In the genomic region with DNA sequence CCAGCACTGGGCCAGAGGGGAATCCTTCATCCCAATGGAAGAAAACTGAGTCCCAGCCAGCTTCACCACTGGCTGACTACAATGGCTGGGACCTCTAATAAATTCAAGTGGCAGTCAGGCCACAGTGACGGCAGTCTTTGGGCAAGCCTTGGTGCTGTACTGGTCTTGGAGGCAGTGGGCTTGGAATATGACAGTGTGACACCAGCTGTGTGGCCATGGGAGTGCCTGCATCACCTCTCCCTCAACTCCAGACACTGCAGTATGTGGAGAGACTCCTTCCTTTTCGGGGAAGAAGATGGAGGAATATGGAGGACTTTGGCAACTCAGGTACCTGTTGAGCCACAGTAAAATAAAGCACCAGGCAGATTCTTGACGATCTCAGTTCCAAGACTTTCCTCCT, we compare ENCODE assay signal across 2 cellular contexts.
TF ChIP-seq lines count a peak whose summit lies in the region.

No MANE protein-coding gene starts in this region.

TF ChIP-seq in GM23338, 12 proteins besides CTCF, POLR2A, EP300 and RAD21 (continues in another document):
- TF ChIP-seq EZH2phosphoT487 (IDR thresholded peaks at IDR 0.05; ENCODE audit: unreplicated experiment) (no peak), JUNB (IDR thresholded peaks at IDR 0.05; ENCODE audit: unreplicated experiment) (no peak), ZNF331 (CRISPR knock-in tag; IDR thresholded peaks at IDR 0.05; ENCODE audit: low read depth) (no peak), CREB1 (CRISPR knock-in tag; IDR thresholded peaks at IDR 0.05; ENCODE audit: low read depth) (no peak), STAT1 (IDR thresholded peaks at IDR 0.05; ENCODE audit: unreplicated experiment) (no peak), EZH2 (IDR thresholded peaks at IDR 0.05; ENCODE audit: low read depth, unreplicated experiment) (no peak), ZNF114 (CRISPR knock-in tag; IDR thresholded peaks at IDR 0.05) (no peak)
- TF ChIP-seq, protein P1, sequence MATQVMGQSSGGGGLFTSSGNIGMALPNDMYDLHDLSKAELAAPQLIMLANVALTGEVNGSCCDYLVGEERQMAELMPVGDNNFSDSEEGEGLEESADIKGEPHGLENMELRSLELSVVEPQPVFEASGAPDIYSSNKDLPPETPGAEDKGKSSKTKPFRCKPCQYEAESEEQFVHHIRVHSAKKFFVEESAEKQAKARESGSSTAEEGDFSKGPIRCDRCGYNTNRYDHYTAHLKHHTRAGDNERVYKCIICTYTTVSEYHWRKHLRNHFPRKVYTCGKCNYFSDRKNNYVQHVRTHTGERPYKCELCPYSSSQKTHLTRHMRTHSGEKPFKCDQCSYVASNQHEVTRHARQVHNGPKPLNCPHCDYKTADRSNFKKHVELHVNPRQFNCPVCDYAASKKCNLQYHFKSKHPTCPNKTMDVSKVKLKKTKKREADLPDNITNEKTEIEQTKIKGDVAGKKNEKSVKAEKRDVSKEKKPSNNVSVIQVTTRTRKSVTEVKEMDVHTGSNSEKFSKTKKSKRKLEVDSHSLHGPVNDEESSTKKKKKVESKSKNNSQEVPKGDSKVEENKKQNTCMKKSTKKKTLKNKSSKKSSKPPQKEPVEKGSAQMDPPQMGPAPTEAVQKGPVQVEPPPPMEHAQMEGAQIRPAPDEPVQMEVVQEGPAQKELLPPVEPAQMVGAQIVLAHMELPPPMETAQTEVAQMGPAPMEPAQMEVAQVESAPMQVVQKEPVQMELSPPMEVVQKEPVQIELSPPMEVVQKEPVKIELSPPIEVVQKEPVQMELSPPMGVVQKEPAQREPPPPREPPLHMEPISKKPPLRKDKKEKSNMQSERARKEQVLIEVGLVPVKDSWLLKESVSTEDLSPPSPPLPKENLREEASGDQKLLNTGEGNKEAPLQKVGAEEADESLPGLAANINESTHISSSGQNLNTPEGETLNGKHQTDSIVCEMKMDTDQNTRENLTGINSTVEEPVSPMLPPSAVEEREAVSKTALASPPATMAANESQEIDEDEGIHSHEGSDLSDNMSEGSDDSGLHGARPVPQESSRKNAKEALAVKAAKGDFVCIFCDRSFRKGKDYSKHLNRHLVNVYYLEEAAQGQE (IDR thresholded peaks at IDR 0.05; ENCODE audit: unreplicated experiment): no peak
- TF ChIP-seq, protein P2, sequence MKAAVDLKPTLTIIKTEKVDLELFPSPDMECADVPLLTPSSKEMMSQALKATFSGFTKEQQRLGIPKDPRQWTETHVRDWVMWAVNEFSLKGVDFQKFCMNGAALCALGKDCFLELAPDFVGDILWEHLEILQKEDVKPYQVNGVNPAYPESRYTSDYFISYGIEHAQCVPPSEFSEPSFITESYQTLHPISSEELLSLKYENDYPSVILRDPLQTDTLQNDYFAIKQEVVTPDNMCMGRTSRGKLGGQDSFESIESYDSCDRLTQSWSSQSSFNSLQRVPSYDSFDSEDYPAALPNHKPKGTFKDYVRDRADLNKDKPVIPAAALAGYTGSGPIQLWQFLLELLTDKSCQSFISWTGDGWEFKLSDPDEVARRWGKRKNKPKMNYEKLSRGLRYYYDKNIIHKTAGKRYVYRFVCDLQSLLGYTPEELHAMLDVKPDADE (IDR thresholded peaks at IDR 0.05): no peak
- TF ChIP-seq, protein P3, sequence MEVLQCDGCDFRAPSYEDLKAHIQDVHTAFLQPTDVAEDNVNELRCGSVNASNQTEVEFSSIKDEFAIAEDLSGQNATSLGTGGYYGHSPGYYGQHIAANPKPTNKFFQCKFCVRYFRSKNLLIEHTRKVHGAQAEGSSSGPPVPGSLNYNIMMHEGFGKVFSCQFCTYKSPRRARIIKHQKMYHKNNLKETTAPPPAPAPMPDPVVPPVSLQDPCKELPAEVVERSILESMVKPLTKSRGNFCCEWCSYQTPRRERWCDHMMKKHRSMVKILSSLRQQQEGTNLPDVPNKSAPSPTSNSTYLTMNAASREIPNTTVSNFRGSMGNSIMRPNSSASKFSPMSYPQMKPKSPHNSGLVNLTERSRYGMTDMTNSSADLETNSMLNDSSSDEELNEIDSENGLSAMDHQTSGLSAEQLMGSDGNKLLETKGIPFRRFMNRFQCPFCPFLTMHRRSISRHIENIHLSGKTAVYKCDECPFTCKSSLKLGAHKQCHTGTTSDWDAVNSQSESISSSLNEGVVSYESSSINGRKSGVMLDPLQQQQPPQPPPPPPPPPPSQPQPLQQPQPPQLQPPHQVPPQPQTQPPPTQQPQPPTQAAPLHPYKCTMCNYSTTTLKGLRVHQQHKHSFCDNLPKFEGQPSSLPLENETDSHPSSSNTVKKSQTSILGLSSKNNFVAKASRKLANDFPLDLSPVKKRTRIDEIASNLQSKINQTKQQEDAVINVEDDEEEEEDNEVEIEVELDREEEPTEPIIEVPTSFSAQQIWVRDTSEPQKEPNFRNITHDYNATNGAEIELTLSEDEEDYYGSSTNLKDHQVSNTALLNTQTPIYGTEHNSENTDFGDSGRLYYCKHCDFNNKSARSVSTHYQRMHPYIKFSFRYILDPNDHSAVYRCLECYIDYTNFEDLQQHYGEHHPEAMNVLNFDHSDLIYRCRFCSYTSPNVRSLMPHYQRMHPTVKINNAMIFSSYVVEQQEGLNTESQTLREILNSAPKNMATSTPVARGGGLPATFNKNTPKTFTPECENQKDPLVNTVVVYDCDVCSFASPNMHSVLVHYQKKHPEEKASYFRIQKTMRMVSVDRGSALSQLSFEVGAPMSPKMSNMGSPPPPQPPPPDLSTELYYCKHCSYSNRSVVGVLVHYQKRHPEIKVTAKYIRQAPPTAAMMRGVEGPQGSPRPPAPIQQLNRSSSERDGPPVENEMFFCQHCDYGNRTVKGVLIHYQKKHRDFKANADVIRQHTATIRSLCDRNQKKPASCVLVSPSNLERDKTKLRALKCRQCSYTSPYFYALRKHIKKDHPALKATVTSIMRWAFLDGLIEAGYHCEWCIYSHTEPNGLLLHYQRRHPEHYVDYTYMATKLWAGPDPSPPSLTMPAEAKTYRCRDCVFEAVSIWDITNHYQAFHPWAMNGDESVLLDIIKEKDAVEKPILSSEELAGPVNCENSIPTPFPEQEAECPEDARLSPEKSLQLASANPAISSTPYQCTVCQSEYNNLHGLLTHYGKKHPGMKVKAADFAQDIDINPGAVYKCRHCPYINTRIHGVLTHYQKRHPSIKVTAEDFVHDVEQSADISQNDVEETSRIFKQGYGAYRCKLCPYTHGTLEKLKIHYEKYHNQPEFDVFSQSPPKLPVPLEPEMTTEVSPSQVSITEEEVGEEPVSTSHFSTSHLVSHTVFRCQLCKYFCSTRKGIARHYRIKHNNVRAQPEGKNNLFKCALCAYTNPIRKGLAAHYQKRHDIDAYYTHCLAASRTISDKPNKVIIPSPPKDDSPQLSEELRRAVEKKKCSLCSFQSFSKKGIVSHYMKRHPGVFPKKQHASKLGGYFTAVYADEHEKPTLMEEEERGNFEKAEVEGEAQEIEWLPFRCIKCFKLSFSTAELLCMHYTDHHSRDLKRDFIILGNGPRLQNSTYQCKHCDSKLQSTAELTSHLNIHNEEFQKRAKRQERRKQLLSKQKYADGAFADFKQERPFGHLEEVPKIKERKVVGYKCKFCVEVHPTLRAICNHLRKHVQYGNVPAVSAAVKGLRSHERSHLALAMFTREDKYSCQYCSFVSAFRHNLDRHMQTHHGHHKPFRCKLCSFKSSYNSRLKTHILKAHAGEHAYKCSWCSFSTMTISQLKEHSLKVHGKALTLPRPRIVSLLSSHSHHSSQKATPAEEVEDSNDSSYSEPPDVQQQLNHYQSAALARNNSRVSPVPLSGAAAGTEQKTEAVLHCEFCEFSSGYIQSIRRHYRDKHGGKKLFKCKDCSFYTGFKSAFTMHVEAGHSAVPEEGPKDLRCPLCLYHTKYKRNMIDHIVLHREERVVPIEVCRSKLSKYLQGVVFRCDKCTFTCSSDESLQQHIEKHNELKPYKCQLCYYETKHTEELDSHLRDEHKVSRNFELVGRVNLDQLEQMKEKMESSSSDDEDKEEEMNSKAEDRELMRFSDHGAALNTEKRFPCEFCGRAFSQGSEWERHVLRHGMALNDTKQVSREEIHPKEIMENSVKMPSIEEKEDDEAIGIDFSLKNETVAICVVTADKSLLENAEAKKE (CRISPR knock-in tag; IDR thresholded peaks at IDR 0.05): no peak

TF ChIP-seq in HepG2, 621 proteins besides CTCF, POLR2A, EP300 and RAD21:
- TF ChIP-seq MTF1 (CRISPR knock-in tag; IDR thresholded peaks at IDR 0.05) (no peak), ZNF788 (CRISPR knock-in tag; IDR thresholded peaks at IDR 0.05; ENCODE audit: borderline replicate concordance) (no peak), SP140L (CRISPR knock-in tag; IDR thresholded peaks at IDR 0.05; ENCODE audit: borderline replicate concordance) (no peak), TOE1 (CRISPR knock-in tag; IDR thresholded peaks at IDR 0.05) (no peak), RNF2 (conservative IDR thresholded peaks at IDR 0.05; ENCODE audit: low read depth) (no peak)
- TF ChIP-seq, protein P4, sequence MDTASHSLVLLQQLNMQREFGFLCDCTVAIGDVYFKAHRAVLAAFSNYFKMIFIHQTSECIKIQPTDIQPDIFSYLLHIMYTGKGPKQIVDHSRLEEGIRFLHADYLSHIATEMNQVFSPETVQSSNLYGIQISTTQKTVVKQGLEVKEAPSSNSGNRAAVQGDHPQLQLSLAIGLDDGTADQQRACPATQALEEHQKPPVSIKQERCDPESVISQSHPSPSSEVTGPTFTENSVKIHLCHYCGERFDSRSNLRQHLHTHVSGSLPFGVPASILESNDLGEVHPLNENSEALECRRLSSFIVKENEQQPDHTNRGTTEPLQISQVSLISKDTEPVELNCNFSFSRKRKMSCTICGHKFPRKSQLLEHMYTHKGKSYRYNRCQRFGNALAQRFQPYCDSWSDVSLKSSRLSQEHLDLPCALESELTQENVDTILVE (CRISPR knock-in tag; IDR thresholded peaks at IDR 0.05): no peak
